30 cellular contexts compared by ENCODE assay signal in genomic region chr5:165405340-165405739, GRCh38.
"Had no signal": no experiment of that assay in that cellular context is flagged by ENCODE, and none has a peak within 500 bp of the region (broad histone marks: within the 10 kb centered on the region; RNA-seq: fewer than 3 reads in every experiment).

No MANE protein-coding gene starts in this region.

- H3K27ac Mint-ChIP-seq: activated CD4-positive, alpha-beta memory T cell treated with anti-CD3 and anti-CD28 coated beads, Interleukin-2, amount 10 ng/mL, durations not matched to agents 7 days and 5 days; activated CD4-positive, alpha-beta T cell treated with anti-CD3 and anti-CD28 coated beads, Interleukin-2, amount 10 ng/mL, durations not matched to agents 7 days and 5 days; activated naive CD4-positive, alpha-beta T cell treated with anti-CD3 and anti-CD28 coated beads, Interleukin-2, amount 50 U/mL, for 24 hours; activated naive CD8-positive, alpha-beta T cell treated with anti-CD3 and anti-CD28 coated beads, Interleukin-2, amount 50 U/mL, for 24 hours; activated T-helper 17 cell treated with anti-CD3 and anti-CD28 coated beads, Interleukin-2, amount 50 U/mL, for 72 hours; immature natural killer cell; mesothelial cell of epicardium; naive thymus-derived CD4-positive, alpha-beta T cell; stimulated activated naive B cell treated with anti-CD40 and anti-IgM and Interleukin-4, amounts not matched to agents 10 μg/mL and 1 μg/mL and 100 μg/mL, for 72 hours; WTC11 had no signal

- ATAC-seq: activated naive CD8-positive, alpha-beta T cell treated with anti-CD3 and anti-CD28 coated beads, Interleukin-2, amount 50 U/mL, for 24 hours; activated T-cell treated with anti-CD3 and anti-CD28 coated beads, Interleukin-2, amount 50 U/mL, for 4 hours; activated T-helper 17 cell treated with anti-CD3 and anti-CD28 coated beads, Interleukin-2, amount 50 U/mL, for 72 hours; body of pancreas; foreskin keratinocyte; heart left ventricle; left colon; naive thymus-derived CD4-positive, alpha-beta T cell; right cardiac atrium; stimulated activated naive B cell treated with anti-CD40 and anti-IgM and Interleukin-4, amounts not matched to agents 10 μg/mL and 1 μg/mL and 100 μg/mL, for 72 hours; upper lobe of right lung; WTC11 had no signal

- H3K4me3 Mint-ChIP-seq: activated CD4-positive, alpha-beta memory T cell treated with anti-CD3 and anti-CD28 coated beads, Interleukin-2, amount 10 ng/mL, durations not matched to agents 7 days and 5 days; activated CD4-positive, alpha-beta T cell treated with anti-CD3 and anti-CD28 coated beads, Interleukin-2, amount 10 ng/mL, durations not matched to agents 7 days and 5 days; activated naive CD4-positive, alpha-beta T cell treated with anti-CD3 and anti-CD28 coated beads, Interleukin-2, amount 50 U/mL, for 24 hours; activated naive CD8-positive, alpha-beta T cell treated with anti-CD3 and anti-CD28 coated beads, Interleukin-2, amount 50 U/mL, for 24 hours; activated T-cell treated with anti-CD3 and anti-CD28 coated beads, Interleukin-2, amount 50 U/mL, for 4 hours; activated T-helper 17 cell treated with anti-CD3 and anti-CD28 coated beads, Interleukin-2, amount 50 U/mL, for 72 hours; immature natural killer cell; mesothelial cell of epicardium; naive thymus-derived CD4-positive, alpha-beta T cell; stimulated activated naive B cell treated with anti-CD40 and anti-IgM and Interleukin-4, amounts not matched to agents 10 μg/mL and 1 μg/mL and 100 μg/mL, for 72 hours; WTC11 had no signal

- H3K36me3 Mint-ChIP-seq: activated naive CD4-positive, alpha-beta T cell treated with anti-CD3 and anti-CD28 coated beads, Interleukin-2, amount 50 U/mL, for 24 hours; immature natural killer cell; naive thymus-derived CD4-positive, alpha-beta T cell; stimulated activated naive B cell treated with anti-CD40 and anti-IgM and Interleukin-4, amounts not matched to agents 10 μg/mL and 1 μg/mL and 100 μg/mL, for 72 hours had no signal

- H3K27me3 Mint-ChIP-seq: activated CD4-positive, alpha-beta memory T cell treated with anti-CD3 and anti-CD28 coated beads, Interleukin-2, amount 10 ng/mL, durations not matched to agents 7 days and 5 days; activated CD4-positive, alpha-beta T cell treated with anti-CD3 and anti-CD28 coated beads, Interleukin-2, amount 10 ng/mL, durations not matched to agents 7 days and 5 days; activated naive CD4-positive, alpha-beta T cell treated with anti-CD3 and anti-CD28 coated beads, Interleukin-2, amount 50 U/mL, for 24 hours; activated naive CD8-positive, alpha-beta T cell treated with anti-CD3 and anti-CD28 coated beads, Interleukin-2, amount 50 U/mL, for 24 hours; activated T-helper 17 cell treated with anti-CD3 and anti-CD28 coated beads, Interleukin-2, amount 50 U/mL, for 72 hours; naive thymus-derived CD4-positive, alpha-beta T cell; stimulated activated naive B cell treated with anti-CD40 and anti-IgM and Interleukin-4, amounts not matched to agents 10 μg/mL and 1 μg/mL and 100 μg/mL, for 72 hours had no signal

- H3K4me1 Mint-ChIP-seq: activated CD4-positive, alpha-beta memory T cell treated with anti-CD3 and anti-CD28 coated beads, Interleukin-2, amount 10 ng/mL, durations not matched to agents 7 days and 5 days; activated CD4-positive, alpha-beta T cell treated with anti-CD3 and anti-CD28 coated beads, Interleukin-2, amount 10 ng/mL, durations not matched to agents 7 days and 5 days; activated naive CD4-positive, alpha-beta T cell treated with anti-CD3 and anti-CD28 coated beads, Interleukin-2, amount 50 U/mL, for 24 hours; activated naive CD8-positive, alpha-beta T cell treated with anti-CD3 and anti-CD28 coated beads, Interleukin-2, amount 50 U/mL, for 24 hours; activated T-helper 17 cell treated with anti-CD3 and anti-CD28 coated beads, Interleukin-2, amount 50 U/mL, for 72 hours; immature natural killer cell; naive thymus-derived CD4-positive, alpha-beta T cell; stimulated activated naive B cell treated with anti-CD40 and anti-IgM and Interleukin-4, amounts not matched to agents 10 μg/mL and 1 μg/mL and 100 μg/mL, for 72 hours had no signal

- DNase-seq: activated CD4-positive, alpha-beta memory T cell treated with anti-CD3 and anti-CD28 coated beads, Interleukin-2, amount 10 ng/mL, durations not matched to agents 7 days and 5 days; activated CD4-positive, alpha-beta T cell treated with anti-CD3 and anti-CD28 coated beads for 1 hour; activated CD4-positive, alpha-beta T cell treated with anti-CD3 and anti-CD28 coated beads, Interleukin-2, amount 10 ng/mL, durations not matched to agents 7 days and 5 days; activated naive CD8-positive, alpha-beta T cell treated with anti-CD3 and anti-CD28 coated beads, Interleukin-2, amount 50 U/mL, for 24 hours; activated T-cell treated with anti-CD3 and anti-CD28 coated beads, Interleukin-2, amount 50 U/mL, for 4 hours; aorta; body of pancreas; effector memory CD4-positive, alpha-beta T cell; erythroblast; foreskin keratinocyte; heart left ventricle; hypothalamus; immature natural killer cell; kidney; left colon; mammary epithelial cell; naive thymus-derived CD4-positive, alpha-beta T cell; occipital lobe; right cardiac atrium; stimulated activated CD4-positive, alpha-beta T cell treated with anti-CD3 and anti-CD28 coated beads, Interleukin-15, amount 100 ng/mL, for 24 hours; stimulated activated CD4-positive, alpha-beta T cell treated with anti-CD3 and anti-CD28 coated beads, Interleukin-2, amount 100 ng/mL, for 24 hours; stimulated activated naive B cell treated with anti-CD40 and anti-IgM and Interleukin-4, amounts not matched to agents 10 μg/mL and 1 μg/mL and 100 μg/mL, for 72 hours; stomach; T-helper 2 cell; thyroid gland; upper lobe of right lung had no signal
